ENCODE assay signal across 13 cellular contexts in the genomic region with DNA sequence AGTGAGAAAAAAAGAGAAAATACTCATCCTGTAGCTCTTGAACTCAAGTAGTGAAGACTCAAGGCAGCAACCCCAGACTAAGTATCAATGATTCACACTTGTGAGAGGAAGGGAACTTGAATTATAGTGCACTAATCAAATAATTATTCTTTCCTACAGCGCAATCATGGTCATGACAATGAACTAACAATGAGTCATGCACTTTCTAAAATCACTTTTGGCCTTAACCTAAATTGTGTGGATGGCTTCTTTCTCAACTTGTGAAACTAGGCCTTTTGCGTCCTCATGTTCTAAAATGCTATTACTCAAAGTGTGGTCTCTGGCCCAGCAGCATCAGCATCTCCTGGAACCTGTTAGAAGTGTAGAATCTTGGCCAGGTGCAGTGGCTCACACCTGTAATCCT.
DNase-seq lines count a peak whose midpoint lies in the region; ATAC-seq and TF ChIP-seq lines count a peak whose summit lies in the region.
"Had no signal": no experiment of that assay in that cellular context is flagged by ENCODE, and none has a peak within 500 bp of the region (broad histone marks: within the 10 kb centered on the region; RNA-seq: fewer than 3 reads in every experiment).

No MANE protein-coding gene starts in this region.

- POLR2A ChIA-PET in AG04449 (lab: Yijun Ruan, JAX), result no interaction called here

- peaks cover 20% of the 10 kb centered on the region for H3K4me1 Mint-ChIP-seq in activated T-cell treated with anti-CD3 and anti-CD28 coated beads, Interleukin-2, amount 50 U/mL, for 4 hours (ENCODE audit: low read depth)

- DNase-seq in AG04449 (ENCODE audit: low read depth, low spot score) (peak; percentile 24), GM04503 (ENCODE audit: low read depth) (peak; percentile 64), fibroblast of mammary gland (ENCODE audit: low read depth) (peak; percentile 94), NCI-H2196 (lab: John Stamatoyannopoulos, UW; ENCODE audit: unreplicated experiment) (no peak)
- DNase-seq in activated T-cell treated with anti-CD3 and anti-CD28 coated beads, Interleukin-2, amount 50 U/mL, for 4 hours, result no peak
- DNase-seq: caudate nucleus, glutamatergic neuron had no signal

- H3K4me3 ChIP-seq in AG04449 (ENCODE audit: low read depth, low read length) (no peak overlapping the region), fibroblast of mammary gland (ENCODE audit: control insufficient read depth, low read depth, low read length) (no peak overlapping the region)
- H3K4me3 ChIP-seq: MG63 had no signal

- CTCF ChIA-PET in AG04449 (lab: Yijun Ruan, JAX), result interaction anchor here (1.9 kb wide), 1 partner anchor 29 kb away, joined by 7 read pairs; no protein-coding TSS in a partner anchor

- H3K36me3 Mint-ChIP-seq in activated T-cell treated with anti-CD3 and anti-CD28 coated beads, Interleukin-2, amount 50 U/mL, for 4 hours (ENCODE audit: insufficient read depth), result no peaks in the 10 kb centered on the region
- H3K36me3 Mint-ChIP-seq: mesothelial cell of epicardium had no signal

- H3K27me3 Mint-ChIP-seq in activated T-cell treated with anti-CD3 and anti-CD28 coated beads, Interleukin-2, amount 50 U/mL, for 4 hours (ENCODE audit: low read depth), result no peaks in the 10 kb centered on the region

- TF ChIP-seq CTCF in AG04449 (IDR thresholded peaks at IDR 0.05; ENCODE audit: insufficient read depth, low read length, missing control alignments), result no peak
- no peak for TF ChIP-seq CTCF in fibroblast of mammary gland (conservative IDR thresholded peaks at IDR 0.05; ENCODE audit: control insufficient read depth, insufficient read depth, low read depth, low read length)

- H3K9me3 Mint-ChIP-seq in activated T-cell treated with anti-CD3 and anti-CD28 coated beads, Interleukin-2, amount 50 U/mL, for 4 hours, result no peaks in the 10 kb centered on the region
- H3K9me3 Mint-ChIP-seq: mesothelial cell of epicardium had no signal

- ATAC-seq in activated T-cell treated with anti-CD3 and anti-CD28 coated beads, Interleukin-2, amount 50 U/mL, for 4 hours, result peak; percentile 90 to 94
- ATAC-seq in HG03460 (IDR thresholded peaks at IDR 0.05; ENCODE audit: unreplicated experiment), result no peak
- no peak for ATAC-seq in GM18858 (IDR thresholded peaks at IDR 0.05; ENCODE audit: unreplicated experiment)
- ATAC-seq in HG02970 (IDR thresholded peaks at IDR 0.05; ENCODE audit: low FRiP score, unreplicated experiment), result no peak
- ATAC-seq: sciatic nerve had no signal

- H3K4me3 Mint-ChIP-seq in activated T-cell treated with anti-CD3 and anti-CD28 coated beads, Interleukin-2, amount 50 U/mL, for 4 hours, result no peak overlapping the region
- H3K4me3 Mint-ChIP-seq: mesothelial cell of epicardium had no signal

Comparison
In these comparisons a context has a peak if more than half of its experiments do, and no peak if none do; other contexts are left out.
1. DNase-seq: peak in AG04449 (single experiment), GM04503 (single experiment) and fibroblast of mammary gland (single experiment); none in activated T-cell treated with anti-CD3 and anti-CD28 coated beads, Interleukin-2, amount 50 U/mL, for 4 hours (single experiment) and NCI-H2196 (single experiment).
2. ATAC-seq: peak in activated T-cell treated with anti-CD3 and anti-CD28 coated beads, Interleukin-2, amount 50 U/mL, for 4 hours (2 of 2); none in HG03460 (single experiment), GM18858 (single experiment) and HG02970 (single experiment).